In genomic region chr1:47216278-47217059, GRCh38 we compare ENCODE assay signal across 1 cellular context.
TF ChIP-seq lines count a peak whose summit lies in the region.

No MANE protein-coding gene starts in this region.

TF ChIP-seq in HepG2, 621 proteins besides CTCF, POLR2A, EP300 and RAD21 (continued from another document and continues in another):
- TF ChIP-seq, protein P1, sequence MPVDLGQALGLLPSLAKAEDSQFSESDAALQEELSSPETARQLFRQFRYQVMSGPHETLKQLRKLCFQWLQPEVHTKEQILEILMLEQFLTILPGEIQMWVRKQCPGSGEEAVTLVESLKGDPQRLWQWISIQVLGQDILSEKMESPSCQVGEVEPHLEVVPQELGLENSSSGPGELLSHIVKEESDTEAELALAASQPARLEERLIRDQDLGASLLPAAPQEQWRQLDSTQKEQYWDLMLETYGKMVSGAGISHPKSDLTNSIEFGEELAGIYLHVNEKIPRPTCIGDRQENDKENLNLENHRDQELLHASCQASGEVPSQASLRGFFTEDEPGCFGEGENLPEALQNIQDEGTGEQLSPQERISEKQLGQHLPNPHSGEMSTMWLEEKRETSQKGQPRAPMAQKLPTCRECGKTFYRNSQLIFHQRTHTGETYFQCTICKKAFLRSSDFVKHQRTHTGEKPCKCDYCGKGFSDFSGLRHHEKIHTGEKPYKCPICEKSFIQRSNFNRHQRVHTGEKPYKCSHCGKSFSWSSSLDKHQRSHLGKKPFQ (CRISPR knock-in tag; IDR thresholded peaks at IDR 0.05; ENCODE audit: insufficient replicate concordance) = no peak
- TF ChIP-seq, protein P2, sequence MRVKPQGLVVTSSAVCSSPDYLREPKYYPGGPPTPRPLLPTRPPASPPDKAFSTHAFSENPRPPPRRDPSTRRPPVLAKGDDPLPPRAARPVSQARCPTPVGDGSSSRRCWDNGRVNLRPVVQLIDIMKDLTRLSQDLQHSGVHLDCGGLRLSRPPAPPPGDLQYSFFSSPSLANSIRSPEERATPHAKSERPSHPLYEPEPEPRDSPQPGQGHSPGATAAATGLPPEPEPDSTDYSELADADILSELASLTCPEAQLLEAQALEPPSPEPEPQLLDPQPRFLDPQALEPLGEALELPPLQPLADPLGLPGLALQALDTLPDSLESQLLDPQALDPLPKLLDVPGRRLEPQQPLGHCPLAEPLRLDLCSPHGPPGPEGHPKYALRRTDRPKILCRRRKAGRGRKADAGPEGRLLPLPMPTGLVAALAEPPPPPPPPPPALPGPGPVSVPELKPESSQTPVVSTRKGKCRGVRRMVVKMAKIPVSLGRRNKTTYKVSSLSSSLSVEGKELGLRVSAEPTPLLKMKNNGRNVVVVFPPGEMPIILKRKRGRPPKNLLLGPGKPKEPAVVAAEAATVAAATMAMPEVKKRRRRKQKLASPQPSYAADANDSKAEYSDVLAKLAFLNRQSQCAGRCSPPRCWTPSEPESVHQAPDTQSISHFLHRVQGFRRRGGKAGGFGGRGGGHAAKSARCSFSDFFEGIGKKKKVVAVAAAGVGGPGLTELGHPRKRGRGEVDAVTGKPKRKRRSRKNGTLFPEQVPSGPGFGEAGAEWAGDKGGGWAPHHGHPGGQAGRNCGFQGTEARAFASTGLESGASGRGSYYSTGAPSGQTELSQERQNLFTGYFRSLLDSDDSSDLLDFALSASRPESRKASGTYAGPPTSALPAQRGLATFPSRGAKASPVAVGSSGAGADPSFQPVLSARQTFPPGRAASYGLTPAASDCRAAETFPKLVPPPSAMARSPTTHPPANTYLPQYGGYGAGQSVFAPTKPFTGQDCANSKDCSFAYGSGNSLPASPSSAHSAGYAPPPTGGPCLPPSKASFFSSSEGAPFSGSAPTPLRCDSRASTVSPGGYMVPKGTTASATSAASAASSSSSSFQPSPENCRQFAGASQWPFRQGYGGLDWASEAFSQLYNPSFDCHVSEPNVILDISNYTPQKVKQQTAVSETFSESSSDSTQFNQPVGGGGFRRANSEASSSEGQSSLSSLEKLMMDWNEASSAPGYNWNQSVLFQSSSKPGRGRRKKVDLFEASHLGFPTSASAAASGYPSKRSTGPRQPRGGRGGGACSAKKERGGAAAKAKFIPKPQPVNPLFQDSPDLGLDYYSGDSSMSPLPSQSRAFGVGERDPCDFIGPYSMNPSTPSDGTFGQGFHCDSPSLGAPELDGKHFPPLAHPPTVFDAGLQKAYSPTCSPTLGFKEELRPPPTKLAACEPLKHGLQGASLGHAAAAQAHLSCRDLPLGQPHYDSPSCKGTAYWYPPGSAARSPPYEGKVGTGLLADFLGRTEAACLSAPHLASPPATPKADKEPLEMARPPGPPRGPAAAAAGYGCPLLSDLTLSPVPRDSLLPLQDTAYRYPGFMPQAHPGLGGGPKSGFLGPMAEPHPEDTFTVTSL (CRISPR knock-in tag; IDR thresholded peaks at IDR 0.05; ENCODE audit: borderline replicate concordance) = peak; percentile 56; the same call in 1 of the 2 replicates
- TF ChIP-seq HDAC2 (CRISPR knock-in tag; IDR thresholded peaks at IDR 0.05) (peak; percentile 58), ZFP36L1 (CRISPR knock-in tag; IDR thresholded peaks at IDR 0.05) (no peak), LCORL (IDR thresholded peaks at IDR 0.05) (no peak), LCORL (CRISPR knock-in tag; IDR thresholded peaks at IDR 0.05) (peak; percentile 65; the same call in 1 of the 2 replicates), PRPF4 (IDR thresholded peaks at IDR 0.05; ENCODE audit: low read depth, low read length, poor library complexity, severe bottlenecking) (no peak), DDIT3 (CRISPR knock-in tag; IDR thresholded peaks at IDR 0.05) (no peak), CREM (IDR thresholded peaks at IDR 0.05) (peak; percentile 39; the same call in 1 of the 2 replicates), CREM (CRISPR knock-in tag; IDR thresholded peaks at IDR 0.05) (no peak), TCF12 (IDR thresholded peaks at IDR 0.05) (no peak), TCF12 (CRISPR knock-in tag; IDR thresholded peaks at IDR 0.05) (no peak), TOE1 (CRISPR knock-in tag; IDR thresholded peaks at IDR 0.05) (no peak), KLF11 (CRISPR knock-in tag; IDR thresholded peaks at IDR 0.05) (no peak), HMGA1 (CRISPR knock-in tag; conservative IDR thresholded peaks at IDR 0.05) (no peak), ZGPAT (CRISPR knock-in tag; IDR thresholded peaks at IDR 0.05) (no peak), ATF6 (CRISPR knock-in tag; conservative IDR thresholded peaks at IDR 0.05) (no peak), LRRFIP1 (CRISPR knock-in tag; conservative IDR thresholded peaks at IDR 0.05) (no peak), HOXD1 (CRISPR knock-in tag; IDR thresholded peaks at IDR 0.05) (no peak; the same call in 1 of the 2 replicates), FOXK1 (CRISPR knock-in tag; IDR thresholded peaks at IDR 0.05; ENCODE audit: borderline replicate concordance, low read depth) (no peak), TBX3 (IDR thresholded peaks at IDR 0.05; ENCODE audit: borderline replicate concordance) (no peak), ZNF768 (CRISPR knock-in tag; IDR thresholded peaks at IDR 0.05) (no peak), PPARG (CRISPR knock-in tag; conservative IDR thresholded peaks at IDR 0.05) (peak; percentile 85), ZNF138 (CRISPR knock-in tag; IDR thresholded peaks at IDR 0.05; ENCODE audit: low read depth) (no peak), ZNF407 (CRISPR knock-in tag; IDR thresholded peaks at IDR 0.05; ENCODE audit: not compliant biosample characterization) (no peak), ZNF264 (CRISPR knock-in tag; IDR thresholded peaks at IDR 0.05) (no peak), PHF20 (CRISPR knock-in tag; IDR thresholded peaks at IDR 0.05) (no peak), ZNF792 (CRISPR knock-in tag; IDR thresholded peaks at IDR 0.05) (no peak), SUZ12 (IDR thresholded peaks at IDR 0.05; ENCODE audit: low read depth, low read length) (no peak), FOXO1 (CRISPR knock-in tag; IDR thresholded peaks at IDR 0.05) (peak; percentile 53; the same call in 1 of the 2 replicates), GRHL1 (CRISPR knock-in tag; conservative IDR thresholded peaks at IDR 0.05) (no peak), HNRNPH1 (optimal IDR thresholded peaks at IDR 0.05; ENCODE audit: low read depth, low read length) (no peak), SP5 (CRISPR knock-in tag; IDR thresholded peaks at IDR 0.05; ENCODE audit: borderline replicate concordance, low read depth) (peak; percentile 86)
- TF ChIP-seq, protein P3, sequence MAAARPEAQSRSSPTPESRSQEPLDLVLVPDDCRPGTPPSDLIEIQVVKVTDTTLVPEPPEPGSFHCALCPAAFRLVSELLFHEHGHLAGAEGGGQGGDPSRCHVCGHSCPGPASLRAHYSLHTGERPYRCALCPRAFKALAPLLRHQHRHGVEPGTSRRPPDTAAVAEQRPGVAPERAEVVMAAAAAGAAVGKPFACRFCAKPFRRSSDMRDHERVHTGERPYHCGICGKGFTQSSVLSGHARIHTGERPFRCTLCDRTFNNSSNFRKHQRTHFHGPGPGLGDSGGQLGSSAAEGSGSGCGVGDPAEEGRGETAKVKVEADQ (CRISPR knock-in tag; IDR thresholded peaks at IDR 0.05; ENCODE audit: borderline replicate concordance) = no peak
